In genomic region chr15:82040862-82041261, GRCh38 we compare ENCODE assay signal across 2 cellular contexts.
TF ChIP-seq lines count a peak whose summit lies in the region.

No MANE protein-coding gene starts in this region.

TF ChIP-seq in SK-N-SH treated with all-trans-retinoic acid at 6 μM for 48 hours, 23 proteins besides CTCF, POLR2A, EP300 and RAD21 (continued from another document):
- peak; percentile 62; the same call in 1 of the 2 replicates for TF ChIP-seq CSRNP3 (CRISPR knock-in tag; IDR thresholded peaks at IDR 0.05)
TF ChIP-seq in SK-N-SH treated with all-trans-retinoic acid at 6 μM for 48 hours: peak in this region for 4.

TF ChIP-seq in SK-N-SH, 30 proteins besides CTCF, POLR2A, EP300 and RAD21 (continued from another document):
- TF ChIP-seq IRF3 (IDR thresholded peaks at IDR 0.05; ENCODE audit: low read depth, low read length) (no peak), USF1 (IDR thresholded peaks at IDR 0.05; ENCODE audit: borderline replicate concordance, low read depth) (no peak), MAX (IDR thresholded peaks at IDR 0.05; ENCODE audit: low read depth) (no peak)
